ENCODE assay signal across 35 cellular contexts in the genomic region with DNA sequence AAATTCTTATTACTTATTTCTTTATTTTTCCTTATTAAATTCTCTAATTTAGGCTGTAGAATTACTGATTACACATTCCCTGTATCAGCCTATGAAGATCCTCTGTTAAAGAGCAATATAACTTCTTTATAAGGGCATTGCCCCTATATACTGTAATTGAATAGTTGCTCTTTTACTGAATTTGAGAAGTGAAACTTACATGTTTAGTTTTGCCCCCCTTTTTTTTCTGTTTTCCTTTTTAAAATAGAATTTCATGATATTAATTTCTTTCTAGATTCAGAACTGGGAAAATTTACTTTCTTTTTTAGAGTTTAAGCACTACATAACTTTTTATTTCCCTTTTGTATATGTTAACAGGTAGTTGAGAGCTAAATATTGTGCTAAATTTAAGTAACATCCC.
"Had no signal": no experiment of that assay in that cellular context is flagged by ENCODE, and none has a peak within 500 bp of the region (broad histone marks: within the 10 kb centered on the region; RNA-seq: fewer than 3 reads in every experiment).

No MANE protein-coding gene starts in this region.

- DNase-seq: activated CD4-positive, alpha-beta memory T cell treated with anti-CD3 and anti-CD28 coated beads for 36 hours; activated CD4-positive, alpha-beta T cell treated with anti-CD3 and anti-CD28 coated beads for 36 hours; activated CD4-positive, alpha-beta T cell treated with anti-CD3 and anti-CD28 coated beads, Interleukin-2, amount 10 ng/mL, durations not matched to agents 24 days and 14 days; activated CD4-positive, CD25-positive, alpha-beta regulatory T cell; activated CD4-positive, CD25-positive, alpha-beta regulatory T cell treated with anti-CD3 and anti-CD28 coated beads, Interleukin-2, amount 50 U/mL, for 72 hours; activated CD8-positive, alpha-beta memory T cell treated with anti-CD3 and anti-CD28 coated beads, Interleukin-2, amount 10 ng/mL, durations not matched to agents 7 days and 5 days; activated CD8-positive, alpha-beta memory T cell treated with anti-CD3 and anti-CD28 coated beads, Interleukin-2, amount 50 U/mL, for 4 hours; activated CD8-positive, alpha-beta T cell treated with anti-CD3 and anti-CD28 coated beads, Interleukin-2, amount 10 ng/mL, durations not matched to agents 7 days and 5 days; activated gamma-delta T cell; activated naive CD4-positive, alpha-beta T cell; activated naive CD4-positive, alpha-beta T cell treated with anti-CD3 and anti-CD28 coated beads, Interleukin-2, amount 10 ng/mL, durations not matched to agents 7 days and 5 days; activated naive CD8-positive, alpha-beta T cell treated with anti-CD3 and anti-CD28 coated beads, Interleukin-2, amount 10 ng/mL, durations not matched to agents 7 days and 5 days; activated T-cell treated with anti-CD3 and anti-CD28 coated beads, Interleukin-2, amount 50 U/mL, for 1 hour; activated T-cell treated with anti-CD3 and anti-CD28 coated beads, Interleukin-2, amount 50 U/mL, for 48 hours; amniotic stem cell; anterior cingulate cortex; brain microvascular endothelial cell; dorsolateral prefrontal cortex; effector memory CD4-positive, alpha-beta T cell; endodermal cell; foreskin keratinocyte; gastrocnemius medialis; glutamatergic neuron; heart left ventricle; hypothalamus; T1000 had no signal

- H3K4me1 ChIP-seq: foreskin keratinocyte, gastrocnemius medialis, heart left ventricle had no signal

- H3K36me3 Mint-ChIP-seq: activated naive CD4-positive, alpha-beta T cell treated with anti-CD3 and anti-CD28 coated beads, Interleukin-2, amount 50 U/mL, for 72 hours had no signal

- H3K9me3 ChIP-seq: gastrocnemius medialis, heart left ventricle had no signal

- H3K9me3 Mint-ChIP-seq: activated CD4-positive, alpha-beta memory T cell treated with anti-CD3 and anti-CD28 coated beads for 36 hours; activated naive CD4-positive, alpha-beta T cell treated with anti-CD3 and anti-CD28 coated beads, Interleukin-2, amount 10 ng/mL, durations not matched to agents 7 days and 5 days; activated naive CD4-positive, alpha-beta T cell treated with anti-CD3 and anti-CD28 coated beads, Interleukin-2, amount 50 U/mL, for 72 hours; activated naive CD8-positive, alpha-beta T cell treated with anti-CD3 and anti-CD28 coated beads, Interleukin-2, amount 10 ng/mL, durations not matched to agents 7 days and 5 days; activated T-helper 1 cell treated with anti-CD3 and anti-CD28 coated beads, Interleukin-12 subunit alpha, Interleukin-12 subunit beta, Interleukin-2, Interleukin-4 antibody, amounts not matched to agents 30 ng/mL and 10 ng/mL and 1 ng/mL, durations not matched to agents 14 hours and 24 hours and 36 hours; central memory CD8-positive, alpha-beta T cell; dendritic cell treated with granulocyte-macrophage colony-stimulating factor and Interleukin-4, amounts not matched to agents 40 ng/mL and 50 ng/mL, for 4 days; T-helper 2 cell treated with Interferon-gamma antibody and Interleukin-4, amounts not matched to agents 5 μg/mL and 100 μg/mL, for 36 hours had no signal

- H3K4me3 ChIP-seq: coronary artery, dorsolateral prefrontal cortex, gastrocnemius medialis, heart left ventricle had no signal

- ATAC-seq: activated CD4-positive, alpha-beta T cell treated with anti-CD3 and anti-CD28 coated beads for 36 hours; activated CD8-positive, alpha-beta memory T cell treated with anti-CD3 and anti-CD28 coated beads, Interleukin-2, amount 10 ng/mL, durations not matched to agents 7 days and 5 days; activated CD8-positive, alpha-beta T cell treated with anti-CD3 and anti-CD28 coated beads, Interleukin-2, amount 10 ng/mL, durations not matched to agents 7 days and 5 days; activated naive CD4-positive, alpha-beta T cell treated with anti-CD3 and anti-CD28 coated beads, Interleukin-2, amount 50 U/mL, for 72 hours; esophagus mucosa; foreskin keratinocyte; gastrocnemius medialis; heart left ventricle had no signal

- H3K27me3 ChIP-seq: brain microvascular endothelial cell, dorsolateral prefrontal cortex, foreskin keratinocyte, gastrocnemius medialis, heart left ventricle had no signal

- H3K27me3 Mint-ChIP-seq: activated CD4-positive, alpha-beta memory T cell treated with anti-CD3 and anti-CD28 coated beads for 36 hours; activated CD4-positive, alpha-beta T cell treated with anti-CD3 and anti-CD28 coated beads for 36 hours; activated CD4-positive, alpha-beta T cell treated with anti-CD3 and anti-CD28 coated beads, Interleukin-2, amount 10 ng/mL, durations not matched to agents 24 days and 14 days; activated CD8-positive, alpha-beta memory T cell treated with anti-CD3 and anti-CD28 coated beads, Interleukin-2, amount 10 ng/mL, durations not matched to agents 7 days and 5 days; activated naive CD4-positive, alpha-beta T cell treated with anti-CD3 and anti-CD28 coated beads, Interleukin-2, amount 10 ng/mL, durations not matched to agents 7 days and 5 days; activated naive CD8-positive, alpha-beta T cell treated with anti-CD3 and anti-CD28 coated beads, Interleukin-2, amount 10 ng/mL, durations not matched to agents 7 days and 5 days; central memory CD8-positive, alpha-beta T cell; dendritic cell treated with granulocyte-macrophage colony-stimulating factor and Interleukin-4, amounts not matched to agents 40 ng/mL and 50 ng/mL, for 4 days had no signal

- H3K27ac Mint-ChIP-seq: activated CD4-positive, alpha-beta memory T cell treated with anti-CD3 and anti-CD28 coated beads for 36 hours; activated CD4-positive, alpha-beta T cell treated with anti-CD3 and anti-CD28 coated beads for 36 hours; activated CD4-positive, alpha-beta T cell treated with anti-CD3 and anti-CD28 coated beads, Interleukin-2, amount 10 ng/mL, durations not matched to agents 24 days and 14 days; activated CD8-positive, alpha-beta memory T cell treated with anti-CD3 and anti-CD28 coated beads, Interleukin-2, amount 10 ng/mL, durations not matched to agents 7 days and 5 days; activated CD8-positive, alpha-beta T cell treated with anti-CD3 and anti-CD28 coated beads, Interleukin-2, amount 10 ng/mL, durations not matched to agents 7 days and 5 days; activated naive CD4-positive, alpha-beta T cell treated with anti-CD3 and anti-CD28 coated beads, Interleukin-2, amount 10 ng/mL, durations not matched to agents 7 days and 5 days; activated naive CD4-positive, alpha-beta T cell treated with anti-CD3 and anti-CD28 coated beads, Interleukin-2, amount 50 U/mL, for 72 hours; activated naive CD8-positive, alpha-beta T cell treated with anti-CD3 and anti-CD28 coated beads, Interleukin-2, amount 10 ng/mL, durations not matched to agents 7 days and 5 days; activated T-helper 1 cell treated with anti-CD3 and anti-CD28 coated beads, Interleukin-12 subunit alpha, Interleukin-12 subunit beta, Interleukin-2, Interleukin-4 antibody, amounts not matched to agents 30 ng/mL and 10 ng/mL and 1 ng/mL, durations not matched to agents 14 hours and 24 hours and 36 hours; dendritic cell treated with granulocyte-macrophage colony-stimulating factor and Interleukin-4, amounts not matched to agents 40 ng/mL and 50 ng/mL, for 4 days; endodermal cell; T-helper 2 cell treated with Interferon-gamma antibody and Interleukin-4, amounts not matched to agents 5 μg/mL and 100 μg/mL, for 36 hours had no signal

- H3K4me1 Mint-ChIP-seq: activated CD4-positive, alpha-beta T cell treated with anti-CD3 and anti-CD28 coated beads for 36 hours; activated CD4-positive, alpha-beta T cell treated with anti-CD3 and anti-CD28 coated beads, Interleukin-2, amount 10 ng/mL, durations not matched to agents 24 days and 14 days; activated CD8-positive, alpha-beta memory T cell treated with anti-CD3 and anti-CD28 coated beads, Interleukin-2, amount 10 ng/mL, durations not matched to agents 7 days and 5 days; activated naive CD4-positive, alpha-beta T cell treated with anti-CD3 and anti-CD28 coated beads, Interleukin-2, amount 10 ng/mL, durations not matched to agents 7 days and 5 days; activated naive CD8-positive, alpha-beta T cell treated with anti-CD3 and anti-CD28 coated beads, Interleukin-2, amount 10 ng/mL, durations not matched to agents 7 days and 5 days; central memory CD8-positive, alpha-beta T cell; endodermal cell had no signal

- H3K27ac ChIP-seq: brain microvascular endothelial cell, coronary artery, dorsolateral prefrontal cortex, foreskin keratinocyte, gastrocnemius medialis, heart left ventricle had no signal

- FAIRE-seq: astrocyte, bronchial epithelial cell had no signal

- H3K4me3 Mint-ChIP-seq: activated CD4-positive, alpha-beta memory T cell treated with anti-CD3 and anti-CD28 coated beads for 36 hours; activated CD4-positive, alpha-beta T cell treated with anti-CD3 and anti-CD28 coated beads for 36 hours; activated CD4-positive, alpha-beta T cell treated with anti-CD3 and anti-CD28 coated beads, Interleukin-2, amount 10 ng/mL, durations not matched to agents 24 days and 14 days; activated CD8-positive, alpha-beta memory T cell treated with anti-CD3 and anti-CD28 coated beads, Interleukin-2, amount 10 ng/mL, durations not matched to agents 7 days and 5 days; activated CD8-positive, alpha-beta T cell treated with anti-CD3 and anti-CD28 coated beads, Interleukin-2, amount 10 ng/mL, durations not matched to agents 7 days and 5 days; activated naive CD4-positive, alpha-beta T cell treated with anti-CD3 and anti-CD28 coated beads, Interleukin-2, amount 10 ng/mL, durations not matched to agents 7 days and 5 days; activated naive CD8-positive, alpha-beta T cell treated with anti-CD3 and anti-CD28 coated beads, Interleukin-2, amount 10 ng/mL, durations not matched to agents 7 days and 5 days; activated T-helper 1 cell treated with anti-CD3 and anti-CD28 coated beads, Interleukin-12 subunit alpha, Interleukin-12 subunit beta, Interleukin-2, Interleukin-4 antibody, amounts not matched to agents 30 ng/mL and 10 ng/mL and 1 ng/mL, durations not matched to agents 14 hours and 24 hours and 36 hours; central memory CD8-positive, alpha-beta T cell; dendritic cell treated with granulocyte-macrophage colony-stimulating factor and Interleukin-4, amounts not matched to agents 40 ng/mL and 50 ng/mL, for 4 days; endodermal cell; T-helper 2 cell treated with Interferon-gamma antibody and Interleukin-4, amounts not matched to agents 5 μg/mL and 100 μg/mL, for 36 hours had no signal

- H3K36me3 ChIP-seq: brain microvascular endothelial cell, gastrocnemius medialis had no signal
